Comparison of ENCODE assay signal across 17 cellular contexts in genomic region chr3:61537366-61537765, GRCh38. TPM values are rescaled to one million over a fixed set of nuclear protein-coding genes. Genes with fewer than 3 reads are reported as not detected.
DNase-seq lines count a peak whose midpoint lies in the region; ATAC-seq, FAIRE-seq and TF ChIP-seq lines count a peak whose summit lies in the region.
"Had no signal": no experiment of that assay in that cellular context is flagged by ENCODE, and none has a peak within 500 bp of the region (broad histone marks: within the 10 kb centered on the region; RNA-seq: fewer than 3 reads in every experiment).

No MANE protein-coding gene starts in this region.

- H4K5ac ChIP-seq in H1 (ENCODE audit: insufficient read length, low read depth, low read length) = peak overlapping the region; percentile 53

- peak overlapping the region; percentile 60 to 62 for H3K4me2 ChIP-seq in H1 (ENCODE audit: insufficient read depth in 1 of 2, low read depth in 2 of 2, low read length in 2 of 2)

- CTCF ChIA-PET in H1 (lab: Charles Lee; ENCODE audit: partially characterized antibody) = interaction anchor here (0.6 to 1.2 kb wide), 4 partner anchors 8 to 242 kb away, joined by 3 to 5 read pairs (median 4); no protein-coding TSS in a partner anchor

- POLR2A ChIA-PET in H1 (lab: Charles Lee; ENCODE audit: partially characterized antibody) = interaction anchor here (0.9 to 3.0 kb wide), 2 partner anchors 21 to 24 kb away, joined by 3 to 22 read pairs; partner anchors contain the start of gene PTPRG

- ATAC-seq in right cardiac atrium = peak; percentile 26 to 84
- ATAC-seq in left ventricle myocardium superior = no peak
- ATAC-seq in right lobe of liver = peak; percentile 17 to 34 (median 28)
- ATAC-seq in GM18907 (IDR thresholded peaks at IDR 0.05; ENCODE audit: unreplicated experiment) = no peak

- peak overlapping the region; percentile 89 for H2BK12ac ChIP-seq in H1 (ENCODE audit: low read depth, low read length)

- no peak overlapping the region for H3K4ac ChIP-seq in H1 (replicated peaks; ENCODE audit: insufficient read length, low read depth, low read length)

- no peaks in the 10 kb centered on the region for H3K79me2 ChIP-seq in H1 (ENCODE audit: control insufficient read depth in 1 of 2, insufficient read depth in 2 of 2, low read length in 2 of 2)

- no peak for TF ChIP-seq EP300 in H1 (IDR thresholded peaks at IDR 0.05; ENCODE audit: borderline replicate concordance in 1 of 2, low read depth in 2 of 2, low read length in 2 of 2)

- H3K27ac ChIP-seq in right cardiac atrium (ENCODE audit: low read length) (no peak overlapping the region), H1 (ENCODE audit: low read depth, low read length) (peak overlapping the region; percentile 37; the same call in 1 of the 2 replicates), right lobe of liver (no peak overlapping the region)
- H3K27ac ChIP-seq: colonic mucosa, GM23248 had no signal

- no peak overlapping the region for H3K4me3 ChIP-seq in right cardiac atrium (ENCODE audit: low read length)
- H3K4me3 ChIP-seq in H1 (ENCODE audit: extremely low read depth in 1 of 4, insufficient read depth in 2 of 4, low read depth in 3 of 4, low read length in 4 of 4) = peak overlapping the region in 2 of 4 experiments; percentile 15 to 40; a peak in 2 of 8 replicates
- H3K4me3 ChIP-seq in right lobe of liver = no peak overlapping the region
- H3K4me3 ChIP-seq: colonic mucosa, GM23248 had no signal

- H2BK120ac ChIP-seq in H1 (replicated peaks; ENCODE audit: low read depth, low read length) = peak overlapping the region; percentile 18

- H3K27me3 ChIP-seq in right cardiac atrium (ENCODE audit: control insufficient read depth, insufficient read depth) (no peaks in the 10 kb centered on the region), H1 (replicated peaks in 1 of 4; ENCODE audit: control insufficient read depth in 3 of 4, extremely low read depth in 1 of 4, insufficient read depth in 3 of 4, low read length in 3 of 4) (no peaks in the 10 kb centered on the region; a peak in 1 of 7 replicates), right lobe of liver (no peaks in the 10 kb centered on the region)
- H3K27me3 ChIP-seq: colonic mucosa had no signal

- no peaks in the 10 kb centered on the region for H4K20me1 ChIP-seq in H1 (replicated peaks in 1 of 2; ENCODE audit: control insufficient read depth in 1 of 2, insufficient read depth in 2 of 2, low read length in 2 of 2)

- H2BK15ac ChIP-seq in H1 (ENCODE audit: low read length) = no peak overlapping the region

- intact Hi-C loops in right cardiac atrium (cut with DNase I) (no loop called here), left ventricle myocardium superior (cut with micrococcal nuclease) (no loop called here), right lobe of liver (cut with DNase I) (no loop called here)

- DNase-seq in right cardiac atrium (no peak), left ventricle myocardium superior (no peak), H1 (ENCODE audit: low read depth in 1 of 2, low spot score in 2 of 2) (no peak), right lobe of liver (no peak), urothelium cell line (ENCODE audit: low spot score) (peak; percentile 24), NCI-H2107 (lab: John Stamatoyannopoulos, UW) (no peak), SIG-M5 treated with dmso at 0.1 percent for 504 hours (lab: John Stamatoyannopoulos, UW; ENCODE audit: unreplicated experiment) (no peak)
- DNase-seq: activated CD4-positive, alpha-beta T cell treated with anti-CD3 and anti-CD28 coated beads, Interleukin-2, amount 50 U/mL, for 1 hour; activated T-cell treated with anti-CD3 and anti-CD28 coated beads, Interleukin-2, amount 50 U/mL, for 48 hours; colonic mucosa; GM23248; hypothalamus; midbrain; NCI-H2081 treated with DMSO at 0.1 percent for 48 hours; NK-92 treated with Interleukin-12 subunit alpha and Interleukin-12 subunit beta, amount 100 ng/mL, for 24 hours; stimulated activated CD4-positive, alpha-beta T cell treated with anti-CD3 and anti-CD28 coated beads, Interleukin-15, amount 100 ng/mL, for 24 hours had no signal

- WGBS in right cardiac atrium = 18% methylated on average over 6 of the region's 6 CpGs
- 10% methylated on average over 6 of the region's 6 CpGs; no CpG with 5 or more reads in 1 of the 2 experiments for WGBS in H1 (ENCODE audit: extremely low coverage in 1 of 2, insufficient coverage in 1 of 2, insufficient read length in 1 of 2, insufficient replicate concordance in 2 of 2, low coverage in 1 of 2, low lambda C conversion rate in 2 of 2, missing lambda C conversion rate in 1 of 2), 2 experiments
- WGBS in right lobe of liver (ENCODE audit: insufficient coverage, low coverage, low lambda C conversion rate, missing lambda C conversion rate) = 37% methylated on average over 6 of the region's 6 CpGs

- no peaks in the 10 kb centered on the region for H3K79me1 ChIP-seq in H1 (ENCODE audit: low read depth, low read length)

- no peaks in the 10 kb centered on the region for H3K36me3 ChIP-seq in H1 (ENCODE audit: control insufficient read depth in 2 of 4, insufficient read depth in 4 of 4, low read length in 3 of 4)
- H3K36me3 ChIP-seq in right lobe of liver = no peaks in the 10 kb centered on the region
- H3K36me3 ChIP-seq: colonic mucosa had no signal

- TF ChIP-seq CTCF in H1 (IDR thresholded peaks at IDR 0.05; ENCODE audit: control extremely low read depth in 1 of 3, insufficient read depth in 1 of 3, low read depth in 1 of 3, low read length in 3 of 3) (no peak), right lobe of liver (IDR thresholded peaks at IDR 0.05) (no peak)

- H2AFZ ChIP-seq in H1 (ENCODE audit: low read length) = 0 out of 2 replicates have a peak overlapping the region, but pooled peaks have one; percentile 38
- H2AFZ ChIP-seq: GM23248 had no signal

- TF ChIP-seq POLR2A in H1 (IDR thresholded peaks at IDR 0.05; ENCODE audit: control extremely low read depth in 1 of 2, low read depth in 2 of 2, low read length in 2 of 2) = no peak
- TF ChIP-seq POLR2A in right lobe of liver (IDR thresholded peaks at IDR 0.05) = no peak

- H4K8ac ChIP-seq in H1 (ENCODE audit: extremely low read depth, insufficient read depth, low read length) = no peak overlapping the region

- no peaks in the 10 kb centered on the region for H3K23me2 ChIP-seq in H1 (ENCODE audit: low read depth, low read length)

- no peak overlapping the region for H2BK20ac ChIP-seq in H1 (ENCODE audit: low read length)

- no peak overlapping the region for H3K18ac ChIP-seq in H1 (ENCODE audit: extremely low read depth, low read length)

- FAIRE-seq in H1 (lab: Jason Lieb, UNC) (peak; percentile 89), urothelium cell line (lab: Jason Lieb, UNC) (no peak)

- no peak overlapping the region for H4K91ac ChIP-seq in H1 (replicated peaks; ENCODE audit: insufficient read length, low read length)

- no peak overlapping the region for H2AK5ac ChIP-seq in H1 (ENCODE audit: low read depth, low read length)

- H3K9me3 ChIP-seq in right cardiac atrium (ENCODE audit: control insufficient read depth, low read length) (no peaks in the 10 kb centered on the region), H1 (ENCODE audit: insufficient read depth in 2 of 2, low read depth in 1 of 2, low read length in 1 of 2) (no peaks in the 10 kb centered on the region), right lobe of liver (no peaks in the 10 kb centered on the region)
- H3K9me3 ChIP-seq: colonic mucosa had no signal

- no peak overlapping the region for H3K14ac ChIP-seq in H1 (ENCODE audit: insufficient read length)

- H3K9ac ChIP-seq in H1 (replicated peaks in 1 of 4; ENCODE audit: extremely low read depth in 1 of 4, low read depth in 3 of 4, low read length in 3 of 4) = no peak overlapping the region
- H3K9ac ChIP-seq: GM23248 had no signal

- peaks cover 3% of the 10 kb centered on the region for H3K4me1 ChIP-seq in right cardiac atrium (ENCODE audit: control insufficient read depth, insufficient read depth, low read length)
- H3K4me1 ChIP-seq in H1 (replicated peaks in 1 of 4; ENCODE audit: control insufficient read depth in 3 of 4, insufficient read depth in 4 of 4, low read length in 3 of 4) = peaks cover 2 to 7% (median 3%) of the 10 kb centered on the region in 4 experiments; a peak in 6 of 7 replicates
- no peaks in the 10 kb centered on the region for H3K4me1 ChIP-seq in right lobe of liver
- H3K4me1 ChIP-seq: colonic mucosa had no signal

- no peak overlapping the region for H3K56ac ChIP-seq in H1 (replicated peaks; ENCODE audit: insufficient read length, low read depth, low read length)

- no peak for TF ChIP-seq RAD21 in H1 (IDR thresholded peaks at IDR 0.05 in 1 of 2, conservative IDR thresholded peaks at IDR 0.05 in 1 of 2; ENCODE audit: low read depth in 2 of 2, low read length in 2 of 2)

- no peak overlapping the region for H3K23ac ChIP-seq in H1 (ENCODE audit: insufficient read length)

- peak overlapping the region; percentile 1; the same call in 1 of the 2 replicates for H2BK5ac ChIP-seq in H1 (ENCODE audit: low read depth, low read length)

TF ChIP-seq in H1, 55 proteins besides CTCF, POLR2A, EP300 and RAD21:
- TF ChIP-seq YY1 (IDR thresholded peaks at IDR 0.05; ENCODE audit: low read depth, low read length) (peak; percentile 69; the same call in 1 of the 2 replicates), SRF (IDR thresholded peaks at IDR 0.05; ENCODE audit: low read depth, low read length) (no peak)

RNA-seq across cellular contexts. Expression of gene PTPRG, which starts 24.0 kb away (rescaled TPM):
- 10 to 100 TPM; 32.0 to 50.7 (median 34.0) TPM for total RNA-seq in right cardiac atrium
- polyA plus RNA-seq in right cardiac atrium = 8.6 TPM
- 30.4 TPM for total RNA-seq in left ventricle myocardium superior
- total RNA-seq in H1 (2021; fragmentation: NEBNext Ultra II Directional; extraction: Animal tissue kit (Norgen Biotek cat#: 25700)) = 90.1 and 96.2 TPM in 2 replicates
- 23.3 and 23.6 TPM in 2 replicates for polyA plus RNA-seq in H1 (2011; rRNA removed)
- polyA plus RNA-seq in H1 (2011; cell fraction: cytosol; rRNA removed) = 21.3 TPM
- polyA plus RNA-seq in H1 (2011; cell fraction: nucleus; rRNA removed) = 58.4 TPM
- polyA plus RNA-seq in H1 (2012, experiment 1 of 2) = 32.5 to 53.4 TPM (median 45.1 TPM) in 4 replicates
- polyA plus RNA-seq in H1 (2012, experiment 2 of 2) = 2.0 TPM
- 96.2 TPM for polyA plus RNA-seq in H1 (2013, experiment 1 of 2)
- polyA plus RNA-seq in H1 (2013, experiment 2 of 2) = 92.9 TPM
- polyA minus RNA-seq in H1 (2011; rRNA and poly(A)+ RNA removed) = 145 and 178 TPM in 2 replicates
- polyA minus RNA-seq in H1 (2011; cell fraction: cytosol; rRNA and poly(A)+ RNA removed) = 78.4 TPM
- polyA minus RNA-seq in H1 (2011; cell fraction: nucleus; rRNA and poly(A)+ RNA removed) = 313 TPM
- total RNA-seq in right lobe of liver = 10 to 100 TPM; 11.7 to 27.8 (median 14.7) TPM

Comparison
In these comparisons a context has a peak if more than half of its experiments do, and no peak if none do; other contexts are left out.
1. ATAC-seq: peak in right cardiac atrium (2 of 2) and right lobe of liver (4 of 4); none in left ventricle myocardium superior (single experiment) and GM18907 (single experiment).